ENCODE assay signal across 30 cellular contexts in the genomic region with DNA sequence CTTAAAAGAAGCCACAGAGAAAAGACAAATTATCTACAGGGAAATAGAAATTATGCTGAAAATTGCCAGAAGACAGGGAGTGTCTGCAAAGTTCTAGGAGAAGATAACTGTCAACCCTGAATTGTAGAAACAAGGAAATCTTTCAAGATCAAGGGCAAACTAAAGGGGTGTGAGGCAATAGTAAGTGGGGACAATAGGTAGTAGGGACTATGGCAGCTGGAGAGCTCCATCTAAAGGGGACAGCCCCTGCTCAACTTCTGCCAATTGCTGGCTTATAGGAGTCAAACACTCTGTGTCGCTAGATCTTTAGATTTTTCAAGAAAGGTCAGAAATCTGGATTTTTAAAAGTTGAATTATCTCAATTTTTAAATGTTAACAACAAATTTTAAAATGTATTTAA.
"Had no signal": no experiment of that assay in that cellular context is flagged by ENCODE, and none has a peak within 500 bp of the region (broad histone marks: within the 10 kb centered on the region; RNA-seq: fewer than 3 reads in every experiment).

No MANE protein-coding gene starts in this region.

- H3K4me3 Mint-ChIP-seq: activated CD4-positive, alpha-beta memory T cell treated with anti-CD3 and anti-CD28 coated beads, Interleukin-2, amount 10 ng/mL, durations not matched to agents 7 days and 5 days; activated CD4-positive, alpha-beta T cell treated with anti-CD3 and anti-CD28 coated beads, Interleukin-2, amount 10 ng/mL, durations not matched to agents 7 days and 5 days; activated CD8-positive, alpha-beta memory T cell treated with anti-CD3 and anti-CD28 coated beads, Interleukin-2, amount 10 ng/mL, durations not matched to agents 7 days and 5 days; activated naive CD8-positive, alpha-beta T cell treated with anti-CD3 and anti-CD28 coated beads for 36 hours; brain; effector memory CD8-positive, alpha-beta T cell; stimulated activated naive B cell treated with anti-CD40 and anti-IgM and Interleukin-4, amounts not matched to agents 10 μg/mL and 1 μg/mL and 100 μg/mL, for 72 hours; type B pancreatic cell had no signal

- H3K9me3 ChIP-seq: ascending aorta, gastrocnemius medialis, ovary, sigmoid colon, thoracic aorta, uterus had no signal

- ATAC-seq: activated CD8-positive, alpha-beta memory T cell treated with anti-CD3 and anti-CD28 coated beads, Interleukin-2, amount 10 ng/mL, durations not matched to agents 7 days and 5 days; effector memory CD8-positive, alpha-beta T cell; stimulated activated naive B cell treated with anti-CD40 and anti-IgM and Interleukin-4, amounts not matched to agents 10 μg/mL and 1 μg/mL and 100 μg/mL, for 72 hours had no signal

- H3K27ac ChIP-seq: ascending aorta, coronary artery, left ventricle myocardium inferior, ovary, sigmoid colon, thoracic aorta, uterus had no signal

- H3K4me1 ChIP-seq: ascending aorta, sigmoid colon, uterus had no signal

- DNase-seq: activated CD4-positive, alpha-beta memory T cell treated with anti-CD3 and anti-CD28 coated beads, Interleukin-2, amount 10 ng/mL, durations not matched to agents 7 days and 5 days; activated CD4-positive, alpha-beta T cell treated with anti-CD3 and anti-CD28 coated beads for 1 hour; activated CD4-positive, alpha-beta T cell treated with anti-CD3 and anti-CD28 coated beads, Interleukin-2, amount 10 ng/mL, durations not matched to agents 7 days and 5 days; activated CD8-positive, alpha-beta memory T cell treated with anti-CD3 and anti-CD28 coated beads, Interleukin-2, amount 10 ng/mL, durations not matched to agents 7 days and 5 days; activated effector memory CD4-positive, alpha-beta T cell treated with Interleukin-2 at 50 U/mL for 16 hours; activated naive CD4-positive, alpha-beta T cell treated with Interleukin-2 at 50 U/mL for 16 hours; activated naive CD8-positive, alpha-beta T cell treated with anti-CD3 and anti-CD28 coated beads for 36 hours; effector memory CD8-positive, alpha-beta T cell; erythroblast; gastrocnemius medialis; glutamatergic neuron; islet precursor cell; left ventricle myocardium inferior; mesendoderm; ovary; retina; sigmoid colon; small intestine; stimulated activated CD4-positive, alpha-beta T cell treated with anti-CD3 and anti-CD28 coated beads, Interleukin-4, amount 100 ng/mL, for 4 hours; stimulated activated CD8-positive, alpha-beta memory T cell treated with anti-CD3 and anti-CD28 coated beads, Interleukin-4, amount 100 ng/mL, for 48 hours; stimulated activated naive B cell treated with anti-CD40 and anti-IgM and Interleukin-4, amounts not matched to agents 10 μg/mL and 1 μg/mL and 100 μg/mL, for 72 hours; T-helper 2 cell; uterus had no signal

- H3K27me3 ChIP-seq: ascending aorta, gastrocnemius medialis, ovary, sigmoid colon, uterus had no signal

- H3K36me3 Mint-ChIP-seq: type B pancreatic cell had no signal

- H3K27me3 Mint-ChIP-seq: activated CD4-positive, alpha-beta memory T cell treated with anti-CD3 and anti-CD28 coated beads, Interleukin-2, amount 10 ng/mL, durations not matched to agents 7 days and 5 days; activated CD4-positive, alpha-beta T cell treated with anti-CD3 and anti-CD28 coated beads, Interleukin-2, amount 10 ng/mL, durations not matched to agents 7 days and 5 days; activated CD8-positive, alpha-beta memory T cell treated with anti-CD3 and anti-CD28 coated beads, Interleukin-2, amount 10 ng/mL, durations not matched to agents 7 days and 5 days; activated naive CD8-positive, alpha-beta T cell treated with anti-CD3 and anti-CD28 coated beads for 36 hours; brain; effector memory CD8-positive, alpha-beta T cell; progenitor cell of endocrine pancreas; stimulated activated naive B cell treated with anti-CD40 and anti-IgM and Interleukin-4, amounts not matched to agents 10 μg/mL and 1 μg/mL and 100 μg/mL, for 72 hours; type B pancreatic cell had no signal

- H3K36me3 ChIP-seq: ascending aorta, gastrocnemius medialis, left ventricle myocardium inferior, ovary, sigmoid colon, thoracic aorta, uterus had no signal

- H3K4me3 ChIP-seq: ascending aorta, coronary artery, gastrocnemius medialis, left ventricle myocardium inferior, lung, ovary, sigmoid colon, thoracic aorta, uterus had no signal

- H3K27ac Mint-ChIP-seq: activated CD4-positive, alpha-beta memory T cell treated with anti-CD3 and anti-CD28 coated beads, Interleukin-2, amount 10 ng/mL, durations not matched to agents 7 days and 5 days; activated CD4-positive, alpha-beta T cell treated with anti-CD3 and anti-CD28 coated beads, Interleukin-2, amount 10 ng/mL, durations not matched to agents 7 days and 5 days; activated CD8-positive, alpha-beta memory T cell treated with anti-CD3 and anti-CD28 coated beads, Interleukin-2, amount 10 ng/mL, durations not matched to agents 7 days and 5 days; activated naive CD8-positive, alpha-beta T cell treated with anti-CD3 and anti-CD28 coated beads for 36 hours; brain; progenitor cell of endocrine pancreas; stimulated activated naive B cell treated with anti-CD40 and anti-IgM and Interleukin-4, amounts not matched to agents 10 μg/mL and 1 μg/mL and 100 μg/mL, for 72 hours; type B pancreatic cell had no signal

- H3K9me3 Mint-ChIP-seq: effector memory CD8-positive, alpha-beta T cell; type B pancreatic cell had no signal
